In the genomic region with DNA sequence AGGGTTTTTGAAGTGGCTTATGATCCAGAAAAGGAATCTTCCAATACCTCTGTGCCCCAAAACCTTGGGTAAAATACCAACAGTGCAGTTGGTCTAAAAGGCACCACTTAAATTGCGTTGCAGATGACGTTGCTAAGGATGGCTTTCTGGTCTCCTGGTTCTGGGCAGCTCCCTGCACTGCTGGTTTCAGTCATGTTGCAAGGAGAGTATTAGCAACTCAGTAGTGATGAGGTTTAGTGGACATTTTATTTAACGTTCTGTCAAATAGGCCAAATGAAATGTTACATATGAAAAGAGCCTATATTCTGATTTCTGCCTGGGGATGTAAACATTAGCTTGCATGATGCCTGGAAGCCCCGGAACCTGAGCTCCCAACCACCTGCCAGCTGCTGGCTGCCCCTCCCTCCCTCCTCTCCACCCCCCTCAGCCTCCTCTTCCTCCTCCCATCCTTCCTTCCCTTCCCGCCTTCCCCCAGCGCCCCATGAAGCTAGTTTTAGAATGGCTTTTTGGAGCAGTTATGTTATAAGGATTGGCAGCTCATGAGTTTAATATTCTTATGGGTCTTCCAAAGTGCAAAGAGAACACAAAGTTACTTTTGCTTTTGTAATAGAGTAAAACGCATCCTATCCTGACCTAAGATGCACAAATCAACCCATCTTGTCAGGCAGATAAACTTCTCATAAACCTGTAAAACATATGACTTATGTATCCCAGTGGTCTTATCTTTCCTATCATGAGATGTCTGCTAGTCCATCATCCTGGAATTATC, we compare ENCODE assay signal across 1 cellular context.
TF ChIP-seq lines count a peak whose summit lies in the region.

No MANE protein-coding gene starts in this region.

TF ChIP-seq in H1, 55 proteins besides CTCF, POLR2A, EP300 and RAD21:
- TF ChIP-seq EZH2 (IDR thresholded peaks at IDR 0.05; ENCODE audit: low read depth, low read length, severe bottlenecking) = no peak
- no peak for TF ChIP-seq NANOG (IDR thresholded peaks at IDR 0.05; ENCODE audit: insufficient read depth, low read depth, low read length, poor library complexity, severe bottlenecking)
- no peak for TF ChIP-seq CEBPB (IDR thresholded peaks at IDR 0.05; ENCODE audit: low read depth, low read length)
- no peak for TF ChIP-seq CBX8 (IDR thresholded peaks at IDR 0.05; ENCODE audit: borderline replicate concordance, low read depth, low read length)
- TF ChIP-seq SP4 (IDR thresholded peaks at IDR 0.05; ENCODE audit: low read length) = no peak
- no peak for TF ChIP-seq TEAD4 (IDR thresholded peaks at IDR 0.05; ENCODE audit: low read depth, low read length)
- TF ChIP-seq ZNF274 (IDR thresholded peaks at IDR 0.05; ENCODE audit: borderline replicate concordance, extremely low read depth, low read length) = no peak
- TF ChIP-seq RBBP5 (IDR thresholded peaks at IDR 0.05; ENCODE audit: borderline replicate concordance, low read depth, low read length) = no peak
- no peak for TF ChIP-seq ASH2L (IDR thresholded peaks at IDR 0.05; ENCODE audit: low read length)
- TF ChIP-seq TAF1 (IDR thresholded peaks at IDR 0.05; ENCODE audit: low read depth, low read length) = no peak
- TF ChIP-seq, protein P1, sequence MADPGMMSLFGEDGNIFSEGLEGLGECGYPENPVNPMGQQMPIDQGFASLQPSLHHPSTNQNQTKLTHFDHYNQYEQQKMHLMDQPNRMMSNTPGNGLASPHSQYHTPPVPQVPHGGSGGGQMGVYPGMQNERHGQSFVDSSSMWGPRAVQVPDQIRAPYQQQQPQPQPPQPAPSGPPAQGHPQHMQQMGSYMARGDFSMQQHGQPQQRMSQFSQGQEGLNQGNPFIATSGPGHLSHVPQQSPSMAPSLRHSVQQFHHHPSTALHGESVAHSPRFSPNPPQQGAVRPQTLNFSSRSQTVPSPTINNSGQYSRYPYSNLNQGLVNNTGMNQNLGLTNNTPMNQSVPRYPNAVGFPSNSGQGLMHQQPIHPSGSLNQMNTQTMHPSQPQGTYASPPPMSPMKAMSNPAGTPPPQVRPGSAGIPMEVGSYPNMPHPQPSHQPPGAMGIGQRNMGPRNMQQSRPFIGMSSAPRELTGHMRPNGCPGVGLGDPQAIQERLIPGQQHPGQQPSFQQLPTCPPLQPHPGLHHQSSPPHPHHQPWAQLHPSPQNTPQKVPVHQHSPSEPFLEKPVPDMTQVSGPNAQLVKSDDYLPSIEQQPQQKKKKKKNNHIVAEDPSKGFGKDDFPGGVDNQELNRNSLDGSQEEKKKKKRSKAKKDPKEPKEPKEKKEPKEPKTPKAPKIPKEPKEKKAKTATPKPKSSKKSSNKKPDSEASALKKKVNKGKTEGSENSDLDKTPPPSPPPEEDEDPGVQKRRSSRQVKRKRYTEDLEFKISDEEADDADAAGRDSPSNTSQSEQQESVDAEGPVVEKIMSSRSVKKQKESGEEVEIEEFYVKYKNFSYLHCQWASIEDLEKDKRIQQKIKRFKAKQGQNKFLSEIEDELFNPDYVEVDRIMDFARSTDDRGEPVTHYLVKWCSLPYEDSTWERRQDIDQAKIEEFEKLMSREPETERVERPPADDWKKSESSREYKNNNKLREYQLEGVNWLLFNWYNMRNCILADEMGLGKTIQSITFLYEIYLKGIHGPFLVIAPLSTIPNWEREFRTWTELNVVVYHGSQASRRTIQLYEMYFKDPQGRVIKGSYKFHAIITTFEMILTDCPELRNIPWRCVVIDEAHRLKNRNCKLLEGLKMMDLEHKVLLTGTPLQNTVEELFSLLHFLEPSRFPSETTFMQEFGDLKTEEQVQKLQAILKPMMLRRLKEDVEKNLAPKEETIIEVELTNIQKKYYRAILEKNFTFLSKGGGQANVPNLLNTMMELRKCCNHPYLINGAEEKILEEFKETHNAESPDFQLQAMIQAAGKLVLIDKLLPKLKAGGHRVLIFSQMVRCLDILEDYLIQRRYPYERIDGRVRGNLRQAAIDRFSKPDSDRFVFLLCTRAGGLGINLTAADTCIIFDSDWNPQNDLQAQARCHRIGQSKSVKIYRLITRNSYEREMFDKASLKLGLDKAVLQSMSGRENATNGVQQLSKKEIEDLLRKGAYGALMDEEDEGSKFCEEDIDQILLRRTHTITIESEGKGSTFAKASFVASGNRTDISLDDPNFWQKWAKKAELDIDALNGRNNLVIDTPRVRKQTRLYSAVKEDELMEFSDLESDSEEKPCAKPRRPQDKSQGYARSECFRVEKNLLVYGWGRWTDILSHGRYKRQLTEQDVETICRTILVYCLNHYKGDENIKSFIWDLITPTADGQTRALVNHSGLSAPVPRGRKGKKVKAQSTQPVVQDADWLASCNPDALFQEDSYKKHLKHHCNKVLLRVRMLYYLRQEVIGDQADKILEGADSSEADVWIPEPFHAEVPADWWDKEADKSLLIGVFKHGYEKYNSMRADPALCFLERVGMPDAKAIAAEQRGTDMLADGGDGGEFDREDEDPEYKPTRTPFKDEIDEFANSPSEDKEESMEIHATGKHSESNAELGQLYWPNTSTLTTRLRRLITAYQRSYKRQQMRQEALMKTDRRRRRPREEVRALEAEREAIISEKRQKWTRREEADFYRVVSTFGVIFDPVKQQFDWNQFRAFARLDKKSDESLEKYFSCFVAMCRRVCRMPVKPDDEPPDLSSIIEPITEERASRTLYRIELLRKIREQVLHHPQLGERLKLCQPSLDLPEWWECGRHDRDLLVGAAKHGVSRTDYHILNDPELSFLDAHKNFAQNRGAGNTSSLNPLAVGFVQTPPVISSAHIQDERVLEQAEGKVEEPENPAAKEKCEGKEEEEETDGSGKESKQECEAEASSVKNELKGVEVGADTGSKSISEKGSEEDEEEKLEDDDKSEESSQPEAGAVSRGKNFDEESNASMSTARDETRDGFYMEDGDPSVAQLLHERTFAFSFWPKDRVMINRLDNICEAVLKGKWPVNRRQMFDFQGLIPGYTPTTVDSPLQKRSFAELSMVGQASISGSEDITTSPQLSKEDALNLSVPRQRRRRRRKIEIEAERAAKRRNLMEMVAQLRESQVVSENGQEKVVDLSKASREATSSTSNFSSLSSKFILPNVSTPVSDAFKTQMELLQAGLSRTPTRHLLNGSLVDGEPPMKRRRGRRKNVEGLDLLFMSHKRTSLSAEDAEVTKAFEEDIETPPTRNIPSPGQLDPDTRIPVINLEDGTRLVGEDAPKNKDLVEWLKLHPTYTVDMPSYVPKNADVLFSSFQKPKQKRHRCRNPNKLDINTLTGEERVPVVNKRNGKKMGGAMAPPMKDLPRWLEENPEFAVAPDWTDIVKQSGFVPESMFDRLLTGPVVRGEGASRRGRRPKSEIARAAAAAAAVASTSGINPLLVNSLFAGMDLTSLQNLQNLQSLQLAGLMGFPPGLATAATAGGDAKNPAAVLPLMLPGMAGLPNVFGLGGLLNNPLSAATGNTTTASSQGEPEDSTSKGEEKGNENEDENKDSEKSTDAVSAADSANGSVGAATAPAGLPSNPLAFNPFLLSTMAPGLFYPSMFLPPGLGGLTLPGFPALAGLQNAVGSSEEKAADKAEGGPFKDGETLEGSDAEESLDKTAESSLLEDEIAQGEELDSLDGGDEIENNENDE (IDR thresholded peaks at IDR 0.05; ENCODE audit: insufficient replicate concordance, low read length) = no peak
- TF ChIP-seq YY1 (IDR thresholded peaks at IDR 0.05; ENCODE audit: low read depth, low read length) = no peak
- no peak for TF ChIP-seq GTF2F1 (IDR thresholded peaks at IDR 0.05; ENCODE audit: borderline replicate concordance, low read depth, low read length)
- TF ChIP-seq POU5F1 (IDR thresholded peaks at IDR 0.05; ENCODE audit: low read depth, low read length) = no peak
TF ChIP-seq in H1: peak in this region for 0.
